ENCODE assay signal across 8 cellular contexts in the genomic region with DNA sequence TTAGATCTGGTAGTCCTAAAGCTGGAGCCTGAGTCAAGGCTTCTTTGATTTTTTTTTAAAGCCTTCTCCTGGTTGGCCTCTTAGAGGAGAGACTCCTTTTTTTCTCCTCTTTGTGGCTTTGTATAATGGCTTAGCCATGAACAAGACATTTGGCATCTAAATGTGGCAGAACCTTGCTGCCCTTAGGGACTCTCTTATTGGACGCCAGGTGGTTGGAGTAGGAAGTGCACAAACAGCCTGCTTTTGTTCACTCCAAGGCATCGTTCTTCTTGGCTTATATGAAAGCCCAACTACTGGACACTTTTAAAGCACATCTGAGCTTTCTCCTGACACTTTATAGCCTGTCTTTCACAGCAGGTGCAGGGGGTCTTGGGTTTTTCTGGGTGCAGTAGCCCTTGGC. TPM values are rescaled to one million over a fixed set of nuclear protein-coding genes. Genes with fewer than 3 reads are reported as not detected.
A peak's percentile ranks its signal among the peaks of the same experiment; 100 is the strongest.
DNase-seq lines count a peak whose midpoint lies in the region; ATAC-seq and TF ChIP-seq lines count a peak whose summit lies in the region.

No MANE protein-coding gene starts in this region.

- peaks cover 2 to 22% (median 12%) of the 10 kb centered on the region in 3 donors for H3K9me3 Mint-ChIP-seq in IgD-negative memory B cell
- peaks cover 2 to 6% of the 10 kb centered on the region in 2 donors for H3K9me3 Mint-ChIP-seq in activated T-cell treated with anti-CD3 and anti-CD28 coated beads, Interleukin-2, amount 50 U/mL, for 72 hours
- H3K9me3 Mint-ChIP-seq in activated T-helper 1 cell treated with anti-CD3 and anti-CD28 coated beads, Interleukin-12 subunit alpha, Interleukin-12 subunit beta, Interleukin-2, Interleukin-4 antibody, amounts not matched to agents 30 ng/mL and 10 ng/mL and 1 ng/mL, durations not matched to agents 14 hours and 24 hours and 36 hours, result peaks cover 19% of the 10 kb centered on the region

- H3K27me3 ChIP-seq in right atrium auricular region (no peaks in the 10 kb centered on the region), kidney epithelial cell (ENCODE audit: control insufficient read depth, insufficient read depth, low read length) (no peaks in the 10 kb centered on the region)

- H3K4me1 ChIP-seq in right atrium auricular region, result peaks cover 0 to 13% of the 10 kb centered on the region in 2 donors

- peak overlapping the region; percentile 66 to 91 (median 84) for H3K4me3 Mint-ChIP-seq in IgD-negative memory B cell
- H3K4me3 Mint-ChIP-seq in activated T-cell treated with anti-CD3 and anti-CD28 coated beads, Interleukin-2, amount 50 U/mL, for 72 hours, result peak overlapping the region; percentile 93 to 99
- no peak overlapping the region for H3K4me3 Mint-ChIP-seq in activated T-helper 1 cell treated with anti-CD3 and anti-CD28 coated beads, Interleukin-12 subunit alpha, Interleukin-12 subunit beta, Interleukin-2, Interleukin-4 antibody, amounts not matched to agents 30 ng/mL and 10 ng/mL and 1 ng/mL, durations not matched to agents 14 hours and 24 hours and 36 hours

- H3K27me3 Mint-ChIP-seq in IgD-negative memory B cell, result peaks cover 3% of the 10 kb centered on the region
- H3K27me3 Mint-ChIP-seq in activated T-cell treated with anti-CD3 and anti-CD28 coated beads, Interleukin-2, amount 50 U/mL, for 72 hours (ENCODE audit: low read depth), result no peaks in the 10 kb centered on the region
- H3K27me3 Mint-ChIP-seq in activated T-helper 1 cell treated with anti-CD3 and anti-CD28 coated beads, Interleukin-12 subunit alpha, Interleukin-12 subunit beta, Interleukin-2, Interleukin-4 antibody, amounts not matched to agents 30 ng/mL and 10 ng/mL and 1 ng/mL, durations not matched to agents 14 hours and 24 hours and 36 hours (ENCODE audit: insufficient read depth), result peaks cover 11% of the 10 kb centered on the region

- ATAC-seq in Right ventricle myocardium superior (ENCODE audit: poor library complexity), result peak; percentile 61
- ATAC-seq in activated T-cell treated with anti-CD3 and anti-CD28 coated beads, Interleukin-2, amount 50 U/mL, for 72 hours (replicated peaks in 1 of 2), result peak in 1 of 2 donors; percentile 58

- H3K36me3 Mint-ChIP-seq in IgD-negative memory B cell, result no peaks in the 10 kb centered on the region
- peaks cover 10 to 19% of the 10 kb centered on the region in 2 donors for H3K36me3 Mint-ChIP-seq in activated T-cell treated with anti-CD3 and anti-CD28 coated beads, Interleukin-2, amount 50 U/mL, for 72 hours (ENCODE audit: insufficient read depth in 2 of 2)
- no peaks in the 10 kb centered on the region for H3K36me3 Mint-ChIP-seq in activated T-helper 1 cell treated with anti-CD3 and anti-CD28 coated beads, Interleukin-12 subunit alpha, Interleukin-12 subunit beta, Interleukin-2, Interleukin-4 antibody, amounts not matched to agents 30 ng/mL and 10 ng/mL and 1 ng/mL, durations not matched to agents 14 hours and 24 hours and 36 hours (ENCODE audit: low read depth)

- no peak for DNase-seq in Right ventricle myocardium superior
- DNase-seq in right atrium auricular region (ENCODE audit: low spot score), result no peak
- DNase-seq in activated T-cell treated with anti-CD3 and anti-CD28 coated beads, Interleukin-2, amount 50 U/mL, for 72 hours, result peak; percentile 17 to 30
- peak; percentile 4 for DNase-seq in kidney epithelial cell (ENCODE audit: low read depth)
- DNase-seq in coronary artery (ENCODE audit: low spot score), result no peak
- DNase-seq in activated T-helper 1 cell treated with anti-CD3 and anti-CD28 coated beads, Interleukin-12 subunit alpha, Interleukin-12 subunit beta, Interleukin-2, Interleukin-4 antibody, amounts not matched to agents 30 ng/mL and 10 ng/mL and 1 ng/mL, durations not matched to agents 14 hours and 24 hours and 36 hours (ENCODE audit: low spot score), result no peak
- DNase-seq in T1000 (lab: John Stamatoyannopoulos, UW), result no peak

- peaks cover 0 to 12% of the 10 kb centered on the region in 2 donors for H3K9me3 ChIP-seq in right atrium auricular region

- peak overlapping the region in 1 of 3 donors; percentile 95 for H3K27ac Mint-ChIP-seq in IgD-negative memory B cell
- no peak overlapping the region for H3K27ac Mint-ChIP-seq in activated T-cell treated with anti-CD3 and anti-CD28 coated beads, Interleukin-2, amount 50 U/mL, for 72 hours
- no peak overlapping the region for H3K27ac Mint-ChIP-seq in activated T-helper 1 cell treated with anti-CD3 and anti-CD28 coated beads, Interleukin-12 subunit alpha, Interleukin-12 subunit beta, Interleukin-2, Interleukin-4 antibody, amounts not matched to agents 30 ng/mL and 10 ng/mL and 1 ng/mL, durations not matched to agents 14 hours and 24 hours and 36 hours

- H3K27ac ChIP-seq in right atrium auricular region, result no peak overlapping the region
- H3K27ac ChIP-seq in coronary artery, result no peak overlapping the region

- intact Hi-C loops in Right ventricle myocardium superior (cut with DNase I), result no loop called here
- intact Hi-C loops in activated T-helper 1 cell treated with anti-CD3 and anti-CD28 coated beads, Interleukin-12 subunit alpha, Interleukin-12 subunit beta, Interleukin-2, Interleukin-4 antibody, amounts not matched to agents 30 ng/mL and 10 ng/mL and 1 ng/mL, durations not matched to agents 14 hours and 24 hours and 36 hours (cut with micrococcal nuclease), result no loop called here

- peaks cover 15 to 20% (median 19%) of the 10 kb centered on the region in 3 donors for H3K4me1 Mint-ChIP-seq in IgD-negative memory B cell
- H3K4me1 Mint-ChIP-seq in activated T-cell treated with anti-CD3 and anti-CD28 coated beads, Interleukin-2, amount 50 U/mL, for 72 hours (ENCODE audit: low read depth), result peaks cover 19% of the 10 kb centered on the region
- H3K4me1 Mint-ChIP-seq in activated T-helper 1 cell treated with anti-CD3 and anti-CD28 coated beads, Interleukin-12 subunit alpha, Interleukin-12 subunit beta, Interleukin-2, Interleukin-4 antibody, amounts not matched to agents 30 ng/mL and 10 ng/mL and 1 ng/mL, durations not matched to agents 14 hours and 24 hours and 36 hours (ENCODE audit: low read depth), result peaks cover 20% of the 10 kb centered on the region

- TF ChIP-seq CTCF in right atrium auricular region (IDR thresholded peaks at IDR 0.05) (peak in 1 of 2 donors; percentile 37), kidney epithelial cell (IDR thresholded peaks at IDR 0.05; ENCODE audit: insufficient read depth, low read length, poor library complexity, severe bottlenecking) (peak; percentile 40), coronary artery (IDR thresholded peaks at IDR 0.05) (no peak)

- peak overlapping the region in 1 of 2 donors; percentile 48 for H3K4me3 ChIP-seq in right atrium auricular region
- H3K4me3 ChIP-seq in kidney epithelial cell (ENCODE audit: low read depth, low read length), result no peak overlapping the region
- no peak overlapping the region for H3K4me3 ChIP-seq in coronary artery

- H3K36me3 ChIP-seq in right atrium auricular region (no peaks in the 10 kb centered on the region), kidney epithelial cell (ENCODE audit: control insufficient read depth, insufficient read depth, low read length) (no peaks in the 10 kb centered on the region)

RNA-seq across cellular contexts. Expression of gene ZPBP, which starts 25.0 kb away (rescaled TPM):
- not detected for total RNA-seq in Right ventricle myocardium superior
- total RNA-seq in right atrium auricular region, result not detected
- not detected for polyA plus RNA-seq in IgD-negative memory B cell
- not detected for total RNA-seq in activated T-cell treated with anti-CD3 and anti-CD28 coated beads, Interleukin-2, amount 50 U/mL, for 72 hours
- total RNA-seq in kidney epithelial cell, result 0.13 TPM in 1 of 2 replicates, not detected in the other
- not detected in 2 replicates for total RNA-seq in activated T-helper 1 cell treated with anti-CD3 and anti-CD28 coated beads, Interleukin-12 subunit alpha, Interleukin-12 subunit beta, Interleukin-2, Interleukin-4 antibody, amounts not matched to agents 30 ng/mL and 10 ng/mL and 1 ng/mL, durations not matched to agents 14 hours and 24 hours and 36 hours

Comparison
In these comparisons a context has a peak if more than half of its experiments do, and no peak if none do; other contexts are left out.
1. DNase-seq: peak in activated T-cell treated with anti-CD3 and anti-CD28 coated beads, Interleukin-2, amount 50 U/mL, for 72 hours (2 of 2) and kidney epithelial cell (single experiment); none in Right ventricle myocardium superior (single experiment), right atrium auricular region (single experiment), coronary artery (single experiment), activated T-helper 1 cell treated with anti-CD3 and anti-CD28 coated beads, Interleukin-12 subunit alpha, Interleukin-12 subunit beta, Interleukin-2, Interleukin-4 antibody, amounts not matched to agents 30 ng/mL and 10 ng/mL and 1 ng/mL, durations not matched to agents 14 hours and 24 hours and 36 hours (single experiment) and T1000 (single experiment).